Comparison of ENCODE assay signal across 1 cellular context in the genomic region with DNA sequence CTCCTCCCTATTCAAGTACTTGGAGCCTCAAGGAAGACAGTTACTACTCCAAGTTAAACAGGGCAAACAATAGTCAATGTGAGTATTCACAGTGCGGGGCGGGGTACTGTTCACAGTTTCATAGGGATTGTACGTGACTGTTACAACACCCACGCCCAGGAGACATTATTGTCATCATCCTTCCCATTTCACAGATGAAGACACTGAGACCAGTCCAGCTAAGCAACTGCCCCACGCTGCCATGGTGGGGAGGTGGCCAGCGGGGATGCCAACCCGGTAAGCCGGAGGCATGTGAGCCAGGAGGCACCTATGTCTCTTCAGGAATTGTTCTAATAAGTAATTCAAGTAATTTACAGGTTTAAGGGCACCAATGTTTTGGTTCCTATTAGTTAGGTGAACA.
A peak's percentile ranks its signal among the peaks of the same experiment; 100 is the strongest.
TF ChIP-seq lines count a peak whose summit lies in the region.

No MANE protein-coding gene starts in this region.

TF ChIP-seq in HepG2, 621 proteins besides CTCF, POLR2A, EP300 and RAD21 (continued from another document):
- TF ChIP-seq TMF1 (CRISPR knock-in tag; IDR thresholded peaks at IDR 0.05; ENCODE audit: low read depth) (no peak), SRSF1 (optimal IDR thresholded peaks at IDR 0.05; ENCODE audit: low read depth, low read length) (no peak), ZNF431 (CRISPR knock-in tag; IDR thresholded peaks at IDR 0.05; ENCODE audit: borderline replicate concordance, low read depth) (no peak), SP2 (CRISPR knock-in tag; IDR thresholded peaks at IDR 0.05) (no peak), ATF3 (CRISPR knock-in tag; IDR thresholded peaks at IDR 0.05) (no peak), ZNF335 (CRISPR knock-in tag; IDR thresholded peaks at IDR 0.05) (no peak), SOX13 (IDR thresholded peaks at IDR 0.05) (no peak), SOX13 (CRISPR knock-in tag; conservative IDR thresholded peaks at IDR 0.05 in 1 of 2, IDR thresholded peaks at IDR 0.05 in 1 of 2) (0 out of 4 replicates have a peak, but pooled peaks of 1 of the 2 experiments have one; percentile 23)
